ENCODE assay signal across 10 cellular contexts in the genomic region with DNA sequence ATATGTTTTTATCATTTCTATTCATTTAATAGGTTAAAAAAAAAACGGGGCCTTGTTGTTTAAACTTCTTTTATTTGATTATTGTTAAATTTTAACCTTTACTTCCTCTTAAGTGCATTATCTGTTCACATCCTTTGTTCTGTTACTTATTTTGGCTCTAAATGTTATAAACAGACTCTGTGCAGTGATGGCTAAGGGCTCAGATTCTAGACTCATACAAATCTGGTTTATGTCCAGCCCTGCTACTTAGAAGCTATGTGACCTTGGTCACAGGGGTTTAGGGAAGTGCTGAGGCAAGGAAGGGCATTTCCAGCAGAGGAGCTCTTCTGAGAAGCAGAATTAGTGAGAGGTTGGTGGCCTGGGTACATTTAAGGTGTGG. TPM values are rescaled to one million over a fixed set of nuclear protein-coding genes. Genes with fewer than 3 reads are reported as not detected.
DNase-seq lines count a peak whose midpoint lies in the region; ATAC-seq and TF ChIP-seq lines count a peak whose summit lies in the region.
"Had no signal": no experiment of that assay in that cellular context is flagged by ENCODE, and none has a peak within 500 bp of the region (broad histone marks: within the 10 kb centered on the region; RNA-seq: fewer than 3 reads in every experiment).

No MANE protein-coding gene starts in this region.

- CTCF ChIA-PET in CD8-positive, alpha-beta memory T cell (lab: Charles Lee), result no interaction called here

- intact Hi-C loops in dorsolateral prefrontal cortex (cut with DNase I) (no loop called here), right lobe of liver (cut with DNase I) (no loop called here), stomach (cut with DNase I; ENCODE audit: low total_unique reads) (no loop called here)

- H3K4me3 ChIP-seq in dorsolateral prefrontal cortex (no peak overlapping the region), right lobe of liver (no peak overlapping the region), stomach (no peak overlapping the region)
- no peak overlapping the region for H3K4me3 ChIP-seq in CD8-positive, alpha-beta memory T cell (ENCODE audit: low read length)

- H3K27me3 Mint-ChIP-seq in CD8-positive, alpha-beta memory T cell, result peaks cover 5 to 33% of the 10 kb centered on the region in 2 donors

- peak; percentile 78 to 87 (median 84) for ATAC-seq in right lobe of liver

- TF ChIP-seq EP300 in stomach (IDR thresholded peaks at IDR 0.05), result no peak

- H3K27me3 ChIP-seq in dorsolateral prefrontal cortex (no peaks in the 10 kb centered on the region), right lobe of liver (no peaks in the 10 kb centered on the region), stomach (no peaks in the 10 kb centered on the region)
- H3K27me3 ChIP-seq in CD8-positive, alpha-beta memory T cell (ENCODE audit: insufficient read depth, low read length, poor library complexity, severe bottlenecking), result no peaks in the 10 kb centered on the region

- peaks cover 3 to 39% (median 18%) of the 10 kb centered on the region in 4 donors for H3K4me1 ChIP-seq in right lobe of liver
- H3K4me1 ChIP-seq in stomach, result peaks cover 27 to 90% (median 55%) of the 10 kb centered on the region in 4 donors
- H3K4me1 ChIP-seq in CD8-positive, alpha-beta memory T cell (ENCODE audit: insufficient read depth, low read length), result no peaks in the 10 kb centered on the region

- peaks cover 0 to 4% (median 0%) of the 10 kb centered on the region in 3 donors for H3K36me3 Mint-ChIP-seq in CD8-positive, alpha-beta memory T cell

- POLR2A ChIA-PET in CD8-positive, alpha-beta memory T cell (lab: Charles Lee), result no interaction called here

- H3K36me3 ChIP-seq in right lobe of liver (no peaks in the 10 kb centered on the region), stomach (no peaks in the 10 kb centered on the region)
- no peaks in the 10 kb centered on the region for H3K36me3 ChIP-seq in CD8-positive, alpha-beta memory T cell (ENCODE audit: insufficient read depth, low read length)

- no peak for TF ChIP-seq CTCF in dorsolateral prefrontal cortex (IDR thresholded peaks at IDR 0.05 in 54 of 56, conservative IDR thresholded peaks at IDR 0.05 in 2 of 56; ENCODE audit: low read depth in 1 of 56, partially characterized antibody in 56 of 56)
- TF ChIP-seq CTCF in right lobe of liver (IDR thresholded peaks at IDR 0.05), result no peak
- no peak for TF ChIP-seq CTCF in stomach (IDR thresholded peaks at IDR 0.05)
- no peak for TF ChIP-seq CTCF in GM20000 (IDR thresholded peaks at IDR 0.05; ENCODE audit: extremely low read depth, missing control alignments)

- no peak overlapping the region for H3K4me3 Mint-ChIP-seq in CD8-positive, alpha-beta memory T cell

- no peak overlapping the region for H3K27ac Mint-ChIP-seq in CD8-positive, alpha-beta memory T cell

- DNase-seq in M059J (ENCODE audit: low read depth) (peak; percentile 16), dorsolateral prefrontal cortex (no peak), right lobe of liver (no peak), stomach (no peak), GM20000 (ENCODE audit: low spot score) (no peak), NCI-H748 (lab: John Stamatoyannopoulos, UW; ENCODE audit: unreplicated experiment) (no peak), SW 1271 (lab: John Stamatoyannopoulos, UW) (no peak)
- DNase-seq in CD8-positive, alpha-beta memory T cell, result no peak
- DNase-seq: NCI-H774 had no signal

- H3K9me3 ChIP-seq in right lobe of liver, result no peaks in the 10 kb centered on the region
- H3K9me3 ChIP-seq in stomach, result no peaks in the 10 kb centered on the region
- H3K9me3 ChIP-seq in CD8-positive, alpha-beta memory T cell (ENCODE audit: low read length), result no peaks in the 10 kb centered on the region

- no peaks in the 10 kb centered on the region for H3K4me1 Mint-ChIP-seq in CD8-positive, alpha-beta memory T cell

- WGBS in right lobe of liver (ENCODE audit: insufficient coverage, low coverage, low lambda C conversion rate, missing lambda C conversion rate), result 0% methylated on average over 1 of the region's 1 CpG
- 2 to 8% (median 5%) methylated on average over 1 of the region's 1 CpG for WGBS in stomach, 5 donors

- H3K9me3 Mint-ChIP-seq in CD8-positive, alpha-beta memory T cell, result no peaks in the 10 kb centered on the region

- TF ChIP-seq POLR2A in right lobe of liver (IDR thresholded peaks at IDR 0.05), result no peak
- no peak for TF ChIP-seq POLR2A in stomach (IDR thresholded peaks at IDR 0.05)

- H3K27ac ChIP-seq in dorsolateral prefrontal cortex (peak overlapping the region in 36 of 59 donors; percentile 2 to 63 (median 38)), right lobe of liver (peak overlapping the region; percentile 32 to 35 (median 34)), stomach (peak overlapping the region; percentile 49 to 82 (median 75))
- no peak overlapping the region for H3K27ac ChIP-seq in CD8-positive, alpha-beta memory T cell (ENCODE audit: low read depth, low read length)

RNA-seq across cellular contexts. Expression of gene VILL, which starts 55.3 kb away (rescaled TPM):
- total RNA-seq in M059J (2014; rRNA removed; shearing (Covaris generic)), result 0.05 TPM in 1 of 2 replicates, not detected in the other
- total RNA-seq in dorsolateral prefrontal cortex, result 10 to 100 TPM in 83 of 120 experiments, 1 to 10 TPM in 37; 5.7 to 23.5 (median 11.1) TPM
- total RNA-seq in right lobe of liver, result 1 to 10 TPM in 3 of 6 experiments, under 1 TPM in 3; 0.25 to 1.5 (median 0.97) TPM
- 100 to 1,000 TPM in 2 of 5 donors, 10 to 100 TPM in 3; 59.8 to 191 (median 86.8) TPM for total RNA-seq in stomach
- 100 to 1,000 TPM in 1 of 3 donors, 10 to 100 TPM in 2; 24.1 to 202 (median 43.7) TPM for polyA plus RNA-seq in stomach
- 10 to 100 TPM; 14.7 to 15.8 TPM for total RNA-seq in CD8-positive, alpha-beta memory T cell
- polyA plus RNA-seq in CD8-positive, alpha-beta memory T cell, result 16.8 TPM
- polyA plus RNA-seq: neural cell had no signal
